ENCODE assay signal across 7 cellular contexts in genomic region chr20:3092611-3093379, GRCh38. TPM values are rescaled to one million over a fixed set of nuclear protein-coding genes. Genes with fewer than 3 reads are reported as not detected.
DNase-seq lines count a peak whose midpoint lies in the region; ATAC-seq and TF ChIP-seq lines count a peak whose summit lies in the region.
"Had no signal": no experiment of that assay in that cellular context is flagged by ENCODE, and none has a peak within 500 bp of the region (broad histone marks: within the 10 kb centered on the region; RNA-seq: fewer than 3 reads in every experiment).

No MANE protein-coding gene starts in this region.

- H3K9me3 Mint-ChIP-seq in activated naive CD4-positive, alpha-beta T cell treated with anti-CD3 and anti-CD28 coated beads, Interleukin-2, amount 50 U/mL, for 24 hours: no peaks in the 10 kb centered on the region
- H3K9me3 Mint-ChIP-seq in naive thymus-derived CD8-positive, alpha-beta T cell: no peaks in the 10 kb centered on the region

- ATAC-seq in naive thymus-derived CD8-positive, alpha-beta T cell: peak; percentile 23 to 54
- ATAC-seq in HG02884 (IDR thresholded peaks at IDR 0.05; ENCODE audit: unreplicated experiment) (no peak), HG02798 (IDR thresholded peaks at IDR 0.05; ENCODE audit: poor library complexity, unreplicated experiment) (no peak)

- intact Hi-C loops in adrenal gland (cut with DNase I): no loop called here

- H3K4me1 ChIP-seq in adrenal gland (replicated peaks in 1 of 2): peaks cover 0 to 5% of the 10 kb centered on the region in 2 donors

- no peak for TF ChIP-seq POLR2A in adrenal gland (IDR thresholded peaks at IDR 0.05)

- WGBS in adrenal gland, 4 donors: 12 to 53% (median 21%) methylated on average over 11 to 76 of the region's 81 CpGs

- peaks cover 23% of the 10 kb centered on the region for H3K27me3 ChIP-seq in adrenal gland

- H3K4me1 Mint-ChIP-seq in activated naive CD4-positive, alpha-beta T cell treated with anti-CD3 and anti-CD28 coated beads, Interleukin-2, amount 50 U/mL, for 24 hours: peaks cover 46% of the 10 kb centered on the region
- H3K4me1 Mint-ChIP-seq in naive thymus-derived CD8-positive, alpha-beta T cell: peaks cover 22 to 44% (median 41%) of the 10 kb centered on the region in 4 donors

- no peaks in the 10 kb centered on the region for H3K36me3 Mint-ChIP-seq in activated naive CD4-positive, alpha-beta T cell treated with anti-CD3 and anti-CD28 coated beads, Interleukin-2, amount 50 U/mL, for 24 hours
- H3K36me3 Mint-ChIP-seq in naive thymus-derived CD8-positive, alpha-beta T cell: no peaks in the 10 kb centered on the region

- H3K36me3 ChIP-seq in adrenal gland (replicated peaks in 1 of 2): no peaks in the 10 kb centered on the region

- TF ChIP-seq CTCF in GM12864 (IDR thresholded peaks at IDR 0.05; ENCODE audit: low read depth, low read length, missing control alignments) (no peak), adrenal gland (IDR thresholded peaks at IDR 0.05) (no peak)

- POLR2A ChIA-PET in naive thymus-derived CD8-positive, alpha-beta T cell (lab: Charles Lee): interaction anchor here (0.6 to 6.0 kb wide), 23 partner anchors 9 to 440 kb away, joined by 3 to 63 read pairs (median 6); partner anchors contain the start of genes AVP, FASTKD5, ITPA and MRPS26

- H3K27ac ChIP-seq in adrenal gland: no peak overlapping the region
- H3K27ac ChIP-seq: epithelial cell of prostate had no signal

- H3K27ac Mint-ChIP-seq in activated naive CD4-positive, alpha-beta T cell treated with anti-CD3 and anti-CD28 coated beads, Interleukin-2, amount 50 U/mL, for 24 hours: peak overlapping the region; percentile 100
- H3K27ac Mint-ChIP-seq in naive thymus-derived CD8-positive, alpha-beta T cell: peak overlapping the region; percentile 93 to 100 (median 100)

- H3K4me3 Mint-ChIP-seq in activated naive CD4-positive, alpha-beta T cell treated with anti-CD3 and anti-CD28 coated beads, Interleukin-2, amount 50 U/mL, for 24 hours: peak overlapping the region; percentile 92
- H3K4me3 Mint-ChIP-seq in naive thymus-derived CD8-positive, alpha-beta T cell: peak overlapping the region; percentile 80 to 99 (median 94)

- no peaks in the 10 kb centered on the region for H3K9me3 ChIP-seq in adrenal gland (replicated peaks in 1 of 3)

- DNase-seq in GM12864 (ENCODE audit: low read depth) (no peak), adrenal gland (no peak)
- DNase-seq in naive thymus-derived CD8-positive, alpha-beta T cell: peak; percentile 35 to 82 (median 60)

- H3K27me3 Mint-ChIP-seq in activated naive CD4-positive, alpha-beta T cell treated with anti-CD3 and anti-CD28 coated beads, Interleukin-2, amount 50 U/mL, for 24 hours: no peaks in the 10 kb centered on the region
- H3K27me3 Mint-ChIP-seq in naive thymus-derived CD8-positive, alpha-beta T cell: peaks cover 0 to 8% (median 0%) of the 10 kb centered on the region in 5 donors

- H3K4me3 ChIP-seq in GM12864 (ENCODE audit: low read depth, low read length): peak overlapping the region; percentile 44
- peak overlapping the region in 1 of 4 donors; percentile 33 for H3K4me3 ChIP-seq in adrenal gland

RNA-seq across cellular contexts. Expression of gene AVP, which starts 8.3 kb away (rescaled TPM):
- total RNA-seq in naive thymus-derived CD8-positive, alpha-beta T cell: not detected
- polyA plus RNA-seq in naive thymus-derived CD8-positive, alpha-beta T cell: not detected
- under 1 TPM in 3 of 8 donors, not detected in 5; 0.53 to 0.75 (median 0.74) TPM for total RNA-seq in adrenal gland
- under 1 TPM in 1 of 3 donors, not detected in 2; 0.27 TPM for polyA plus RNA-seq in adrenal gland

RNA-seq across cellular contexts. Expression of gene OXT, which starts 21.4 kb away (rescaled TPM):
- total RNA-seq in naive thymus-derived CD8-positive, alpha-beta T cell: 1 to 10 TPM; 2.2 to 2.6 TPM
- 1 to 10 TPM in 1 of 3 donors, under 1 TPM in 2; 0.53 to 2.2 (median 0.91) TPM for polyA plus RNA-seq in naive thymus-derived CD8-positive, alpha-beta T cell
- total RNA-seq in adrenal gland: 1 to 10 TPM in 3 of 8 donors, under 1 TPM in 2, not detected in 3; 0.47 to 1.8 (median 1.1) TPM
- 10 to 100 TPM in 1 of 3 donors, 1 to 10 TPM in 1, not detected in 1; 1.5 to 20.5 TPM for polyA plus RNA-seq in adrenal gland

RNA-seq across cellular contexts. Expression of gene MRPS26, which starts 46.9 kb away (rescaled TPM):
- total RNA-seq in naive thymus-derived CD8-positive, alpha-beta T cell: 10 to 100 TPM; 27.6 to 28.4 TPM
- 10 to 100 TPM; 59.2 to 81.8 (median 75.6) TPM for polyA plus RNA-seq in naive thymus-derived CD8-positive, alpha-beta T cell
- total RNA-seq in adrenal gland: 100 to 1,000 TPM in 2 of 8 donors, 10 to 100 TPM in 6; 67.2 to 144 (median 77.8) TPM
- 100 to 1,000 TPM in 2 of 3 donors, 10 to 100 TPM in 1; 27.9 to 145 (median 135) TPM for polyA plus RNA-seq in adrenal gland

RNA-seq across cellular contexts. Expression of gene GNRH2, which starts 49.4 kb away (rescaled TPM):
- 1 to 10 TPM; 1.5 to 1.9 TPM for total RNA-seq in naive thymus-derived CD8-positive, alpha-beta T cell
- not detected for polyA plus RNA-seq in naive thymus-derived CD8-positive, alpha-beta T cell
- under 1 TPM in 2 of 8 donors, not detected in 6; 0.34 to 0.65 TPM for total RNA-seq in adrenal gland
- polyA plus RNA-seq in adrenal gland: 1 to 10 TPM in 2 of 3 donors, not detected in 1; 3.1 to 4.2 TPM

Comparison
In these comparisons a context has a peak if more than half of its experiments do, and no peak if none do; other contexts are left out.
1. DNase-seq: peak in naive thymus-derived CD8-positive, alpha-beta T cell (10 of 10); none in GM12864 (single experiment) and adrenal gland (0 of 7).
2. ATAC-seq: peak in naive thymus-derived CD8-positive, alpha-beta T cell (2 of 2); none in HG02884 (single experiment) and HG02798 (single experiment).